2 cellular contexts compared by ENCODE assay signal in genomic region chr2:158243392-158243791, GRCh38.
TF ChIP-seq lines count a peak whose summit lies in the region.

No MANE protein-coding gene starts in this region.

TF ChIP-seq in GM23338, 12 proteins besides CTCF, POLR2A, EP300 and RAD21:
- no peak for TF ChIP-seq STAT1 (IDR thresholded peaks at IDR 0.05; ENCODE audit: unreplicated experiment)
- no peak for TF ChIP-seq CREB1 (CRISPR knock-in tag; IDR thresholded peaks at IDR 0.05; ENCODE audit: low read depth)
- TF ChIP-seq REST (IDR thresholded peaks at IDR 0.05; ENCODE audit: unreplicated experiment), result no peak
- no peak for TF ChIP-seq EZH2 (IDR thresholded peaks at IDR 0.05; ENCODE audit: low read depth, unreplicated experiment)
- no peak for TF ChIP-seq ZNF331 (CRISPR knock-in tag; IDR thresholded peaks at IDR 0.05; ENCODE audit: low read depth)
- no peak for TF ChIP-seq POLR2AphosphoS5 (IDR thresholded peaks at IDR 0.05; ENCODE audit: low read depth)
- no peak for TF ChIP-seq ZNF114 (CRISPR knock-in tag; IDR thresholded peaks at IDR 0.05)
- TF ChIP-seq JUNB (IDR thresholded peaks at IDR 0.05; ENCODE audit: unreplicated experiment), result no peak
- TF ChIP-seq NANOG (IDR thresholded peaks at IDR 0.05; ENCODE audit: borderline replicate concordance), result no peak
TF ChIP-seq in GM23338: peak in this region for 0.

TF ChIP-seq in H1, 55 proteins besides CTCF, POLR2A, EP300 and RAD21:
- no peak for TF ChIP-seq BACH1 (IDR thresholded peaks at IDR 0.05; ENCODE audit: low read length)
- peak; percentile 87 for TF ChIP-seq NANOG (IDR thresholded peaks at IDR 0.05; ENCODE audit: insufficient read depth, low read depth, low read length, poor library complexity, severe bottlenecking)
